Comparison of ENCODE assay signal across 1 cellular context in genomic region chr10:71077143-71077581, GRCh38.
TF ChIP-seq lines count a peak whose summit lies in the region.

No MANE protein-coding gene starts in this region.

TF ChIP-seq in GM23338, 12 proteins besides CTCF, POLR2A, EP300 and RAD21 (continued from another document):
- TF ChIP-seq POLR2AphosphoS5 (IDR thresholded peaks at IDR 0.05; ENCODE audit: low read depth) (no peak), NANOG (IDR thresholded peaks at IDR 0.05; ENCODE audit: borderline replicate concordance) (no peak), EZH2 (IDR thresholded peaks at IDR 0.05; ENCODE audit: low read depth, unreplicated experiment) (no peak), ZNF114 (CRISPR knock-in tag; IDR thresholded peaks at IDR 0.05) (no peak), ETS1 (IDR thresholded peaks at IDR 0.05) (no peak), JUNB (IDR thresholded peaks at IDR 0.05; ENCODE audit: unreplicated experiment) (no peak), ZNF331 (CRISPR knock-in tag; IDR thresholded peaks at IDR 0.05; ENCODE audit: low read depth) (no peak), ZNF462 (CRISPR knock-in tag; IDR thresholded peaks at IDR 0.05) (no peak)
TF ChIP-seq in GM23338: peak in this region for 0.
